In the genomic region with DNA sequence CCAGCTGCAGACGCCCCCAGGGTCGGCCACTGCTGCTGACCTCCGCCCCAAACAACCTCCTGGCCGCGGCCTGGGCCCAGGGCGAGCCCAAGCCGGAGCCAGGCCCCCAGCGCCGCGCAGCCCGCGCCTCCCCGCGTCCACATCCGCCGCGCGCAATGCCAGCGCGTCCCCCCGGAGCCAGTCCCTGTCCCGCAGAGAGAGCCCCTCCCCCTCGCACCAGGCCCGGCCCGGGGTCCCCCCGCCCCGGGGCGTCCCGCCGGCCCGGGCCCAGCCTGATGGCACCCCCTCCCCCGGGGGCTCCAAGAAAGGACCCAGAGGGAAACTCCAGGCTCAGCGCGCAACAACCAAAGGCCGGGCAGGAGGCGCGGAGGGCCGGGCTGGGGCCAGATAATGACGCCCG, we compare ENCODE assay signal across 1 cellular context.
TF ChIP-seq lines count a peak whose summit lies in the region.

No MANE protein-coding gene starts in this region.

TF ChIP-seq in GM12878, 131 proteins besides CTCF, POLR2A, EP300 and RAD21:
- TF ChIP-seq HDAC6 (IDR thresholded peaks at IDR 0.05; ENCODE audit: unreplicated experiment) (peak; percentile 89), CREB1 (IDR thresholded peaks at IDR 0.05; ENCODE audit: low read depth) (no peak)
